Comparison of ENCODE assay signal across 8 cellular contexts in the genomic region with DNA sequence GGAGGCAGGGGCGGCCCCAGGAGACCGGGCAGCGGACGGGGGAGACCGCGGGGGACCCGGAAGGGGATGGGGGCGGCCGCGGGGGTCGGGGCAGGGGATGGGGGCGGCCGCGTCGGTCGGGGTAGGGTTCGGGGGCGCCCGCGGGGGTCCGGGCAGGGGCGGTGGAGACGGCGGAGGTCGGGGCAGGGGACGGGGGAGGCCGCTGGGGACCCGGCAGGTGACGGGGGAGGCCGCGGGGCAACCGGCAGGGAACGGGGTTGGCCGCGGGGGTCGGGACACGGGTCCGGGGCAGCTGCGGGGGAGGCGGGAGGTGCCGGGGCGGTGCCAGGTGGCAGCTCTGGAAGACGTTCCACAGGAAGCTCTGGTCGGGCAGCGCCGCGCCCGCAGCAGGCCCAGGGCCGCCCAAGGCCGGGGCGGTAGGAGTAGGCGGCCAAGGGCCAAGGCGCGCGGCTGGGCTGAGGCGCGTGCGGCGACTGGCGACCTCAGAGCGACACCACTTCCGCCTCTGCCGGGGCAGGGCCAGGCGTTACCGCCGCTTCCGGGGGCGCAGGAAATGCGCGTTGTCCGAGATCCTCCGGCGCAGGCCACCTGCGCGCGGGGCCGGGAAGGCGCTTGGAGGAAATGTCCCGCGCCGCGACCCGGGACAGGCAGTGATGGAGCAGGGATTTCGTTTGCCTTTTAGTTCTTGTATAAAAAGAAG. TPM values are rescaled to one million over a fixed set of nuclear protein-coding genes. Genes with fewer than 3 reads are reported as not detected.
A peak's percentile ranks its signal among the peaks of the same experiment; 100 is the strongest.
DNase-seq lines count a peak whose midpoint lies in the region; ATAC-seq and TF ChIP-seq lines count a peak whose summit lies in the region.
"Not testable (repeated sequence)": the region's sequence is repeated elsewhere in the genome, so short reads cannot be mapped to it uniquely, and the experiment has no call there.

No MANE protein-coding gene starts in this region.

- CTCF ChIA-PET in activated CD4-positive, alpha-beta memory T cell treated with anti-CD3 and anti-CD28 coated beads for 36 hours (lab: Charles Lee) = not testable (repeated sequence)

- H3K4me3 ChIP-seq in choroid plexus epithelial cell (ENCODE audit: low read depth, low read length) (peak overlapping the region; percentile 40), sigmoid colon (peak overlapping the region in 3 of 4 donors; percentile 40 to 55 (median 48)), upper lobe of right lung (peak overlapping the region; percentile 51)

- not testable (repeated sequence) for H3K27me3 Mint-ChIP-seq in HFFc6 (ENCODE audit: insufficient read depth); activated CD4-positive, alpha-beta memory T cell treated with anti-CD3 and anti-CD28 coated beads for 36 hours

- not testable (repeated sequence) for H3K36me3 Mint-ChIP-seq in HFFc6 (ENCODE audit: low read depth); activated CD4-positive, alpha-beta memory T cell treated with anti-CD3 and anti-CD28 coated beads for 36 hours

- WGBS in sigmoid colon, 2 donors = 1 to 2% methylated on average over 60 to 62 of the region's 84 CpGs

- not testable (repeated sequence) for TF ChIP-seq EP300 in sigmoid colon (IDR thresholded peaks at IDR 0.05)

- intact Hi-C loops in activated CD4-positive, alpha-beta memory T cell treated with anti-CD3 and anti-CD28 coated beads for 36 hours (cut with micrococcal nuclease); sigmoid colon (cut with DNase I); upper lobe of right lung (cut with DNase I): not testable (repeated sequence)

- peak in 1 of 2 donors; percentile 34 for TF ChIP-seq POLR2A in sigmoid colon (IDR thresholded peaks at IDR 0.05)

- not testable (repeated sequence) for H3K27me3 ChIP-seq in sigmoid colon, upper lobe of right lung

- not testable (repeated sequence) for H3K27ac Mint-ChIP-seq in HFFc6
- H3K27ac Mint-ChIP-seq in activated CD4-positive, alpha-beta memory T cell treated with anti-CD3 and anti-CD28 coated beads for 36 hours = peak overlapping the region; percentile 90

- POLR2A ChIA-PET in activated CD4-positive, alpha-beta memory T cell treated with anti-CD3 and anti-CD28 coated beads for 36 hours (lab: Charles Lee) = not testable (repeated sequence)

- DNase-seq in HFFc6 (peak; percentile 31), choroid plexus epithelial cell (ENCODE audit: low read depth) (peak; percentile 16), iPS-NIHi11 (ENCODE audit: low spot score) (peak; percentile 85), sigmoid colon (peak; percentile 75), upper lobe of right lung (peak; percentile 94)
- DNase-seq in activated CD4-positive, alpha-beta memory T cell treated with anti-CD3 and anti-CD28 coated beads for 36 hours = peak; percentile 91

- peaks cover 16% of the 10 kb centered on the region for H3K36me3 ChIP-seq in KOPT-K1 (ENCODE audit: insufficient read depth, low read length)
- not testable (repeated sequence) for H3K36me3 ChIP-seq in sigmoid colon, upper lobe of right lung

- not testable (repeated sequence) for H3K9me3 ChIP-seq in KOPT-K1 (ENCODE audit: insufficient read depth, low read length, poor library complexity, severe bottlenecking); sigmoid colon; upper lobe of right lung

- not testable (repeated sequence) for H3K4me1 Mint-ChIP-seq in HFFc6 (ENCODE audit: low read depth)
- peaks cover 29% of the 10 kb centered on the region for H3K4me1 Mint-ChIP-seq in activated CD4-positive, alpha-beta memory T cell treated with anti-CD3 and anti-CD28 coated beads for 36 hours (ENCODE audit: low read depth)

- peak overlapping the region; percentile 25 for H3K27ac ChIP-seq in KOPT-K1 (ENCODE audit: low read depth, low read length, poor library complexity, severe bottlenecking)
- H3K27ac ChIP-seq in sigmoid colon = peak overlapping the region; percentile 42 to 76 (median 63)
- H3K27ac ChIP-seq in upper lobe of right lung = not testable (repeated sequence)

- TF ChIP-seq CTCF in HFFc6 (IDR thresholded peaks at IDR 0.05); choroid plexus epithelial cell (conservative IDR thresholded peaks at IDR 0.05; ENCODE audit: low read depth, low read length); sigmoid colon (IDR thresholded peaks at IDR 0.05); upper lobe of right lung (IDR thresholded peaks at IDR 0.05): not testable (repeated sequence)

- H3K9me3 Mint-ChIP-seq in HFFc6; activated CD4-positive, alpha-beta memory T cell treated with anti-CD3 and anti-CD28 coated beads for 36 hours: not testable (repeated sequence)

- H3K4me3 Mint-ChIP-seq in HFFc6 = peak overlapping the region; percentile 77
- peak overlapping the region; percentile 81 for H3K4me3 Mint-ChIP-seq in activated CD4-positive, alpha-beta memory T cell treated with anti-CD3 and anti-CD28 coated beads for 36 hours

- peaks cover 0 to 16% (median 5%) of the 10 kb centered on the region in 4 donors for H3K4me1 ChIP-seq in sigmoid colon
- H3K4me1 ChIP-seq in upper lobe of right lung = not testable (repeated sequence)

- ATAC-seq in GM18502 (IDR thresholded peaks at IDR 0.05; ENCODE audit: poor library complexity, unreplicated experiment) = peak; percentile 95
- peak; percentile 99 for ATAC-seq in upper lobe of right lung

RNA-seq across cellular contexts. Expression of gene TNK2, which starts 45.9 kb away (rescaled TPM):
- total RNA-seq in HFFc6 (2021; fragmentation: NEBNext Ultra II Directional; extraction: Animal tissue kit (Norgen Biotek cat#: 25700)) = 10 to 100 TPM; 29.6 to 46.1 (median 35.1) TPM
- 10 to 100 TPM; 59.9 to 67.1 TPM for total RNA-seq in activated CD4-positive, alpha-beta memory T cell treated with anti-CD3 and anti-CD28 coated beads for 36 hours
- total RNA-seq in sigmoid colon (10 to 100 TPM; 12.5 to 41.0 (median 18.1) TPM), upper lobe of right lung (58.8 TPM)
- polyA plus RNA-seq in sigmoid colon = 10 to 100 TPM in 2 of 3 donors, 1 to 10 TPM in 1; 8.4 to 44.0 (median 17.1) TPM

Comparison
In these comparisons a context has a peak if more than half of its experiments do, and no peak if none do; other contexts are left out.
1. DNase-seq: peak in every context shown above with its lines; median percentile 94 in upper lobe of right lung; 91 in activated CD4-positive, alpha-beta memory T cell treated with anti-CD3 and anti-CD28 coated beads for 36 hours; 85 in iPS-NIHi11; 75 in sigmoid colon; 31 in HFFc6; 16 in choroid plexus epithelial cell.